1 cellular context compared by ENCODE assay signal in the genomic region with DNA sequence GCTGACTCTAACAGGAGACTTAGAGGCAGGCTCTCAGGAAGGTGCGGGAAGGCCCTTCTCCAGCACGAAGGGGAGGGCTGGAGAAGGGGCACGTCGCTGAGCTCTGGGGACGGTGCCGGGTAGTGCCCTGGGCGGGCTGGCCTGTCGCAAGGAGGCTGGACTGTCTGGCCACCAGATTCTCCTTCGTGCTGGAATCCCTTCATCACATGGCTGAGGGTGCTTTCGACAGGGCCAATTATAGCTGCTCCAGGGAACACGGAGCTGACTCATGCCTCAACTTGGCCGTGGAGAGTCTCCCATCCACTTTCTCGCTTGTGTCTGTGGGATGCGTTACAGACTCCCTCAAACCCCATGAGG.
TF ChIP-seq lines count a peak whose summit lies in the region.

No MANE protein-coding gene starts in this region.

TF ChIP-seq in IMR-90, 13 proteins besides CTCF, POLR2A, EP300 and RAD21 (continued from another document):
- TF ChIP-seq CHD1 (IDR thresholded peaks at IDR 0.05; ENCODE audit: low read depth, low read length), result no peak
- TF ChIP-seq, protein P1, sequence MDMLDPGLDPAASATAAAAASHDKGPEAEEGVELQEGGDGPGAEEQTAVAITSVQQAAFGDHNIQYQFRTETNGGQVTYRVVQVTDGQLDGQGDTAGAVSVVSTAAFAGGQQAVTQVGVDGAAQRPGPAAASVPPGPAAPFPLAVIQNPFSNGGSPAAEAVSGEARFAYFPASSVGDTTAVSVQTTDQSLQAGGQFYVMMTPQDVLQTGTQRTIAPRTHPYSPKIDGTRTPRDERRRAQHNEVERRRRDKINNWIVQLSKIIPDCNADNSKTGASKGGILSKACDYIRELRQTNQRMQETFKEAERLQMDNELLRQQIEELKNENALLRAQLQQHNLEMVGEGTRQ (IDR thresholded peaks at IDR 0.05; ENCODE audit: low read depth, low read length), result no peak
- TF ChIP-seq, protein P2, sequence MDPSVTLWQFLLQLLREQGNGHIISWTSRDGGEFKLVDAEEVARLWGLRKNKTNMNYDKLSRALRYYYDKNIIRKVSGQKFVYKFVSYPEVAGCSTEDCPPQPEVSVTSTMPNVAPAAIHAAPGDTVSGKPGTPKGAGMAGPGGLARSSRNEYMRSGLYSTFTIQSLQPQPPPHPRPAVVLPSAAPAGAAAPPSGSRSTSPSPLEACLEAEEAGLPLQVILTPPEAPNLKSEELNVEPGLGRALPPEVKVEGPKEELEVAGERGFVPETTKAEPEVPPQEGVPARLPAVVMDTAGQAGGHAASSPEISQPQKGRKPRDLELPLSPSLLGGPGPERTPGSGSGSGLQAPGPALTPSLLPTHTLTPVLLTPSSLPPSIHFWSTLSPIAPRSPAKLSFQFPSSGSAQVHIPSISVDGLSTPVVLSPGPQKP (IDR thresholded peaks at IDR 0.05; ENCODE audit: borderline replicate concordance, low read depth, low read length), result no peak
- TF ChIP-seq MAFK (IDR thresholded peaks at IDR 0.05; ENCODE audit: low read depth, low read length), result no peak
